ENCODE assay signal across 8 cellular contexts in the genomic region with DNA sequence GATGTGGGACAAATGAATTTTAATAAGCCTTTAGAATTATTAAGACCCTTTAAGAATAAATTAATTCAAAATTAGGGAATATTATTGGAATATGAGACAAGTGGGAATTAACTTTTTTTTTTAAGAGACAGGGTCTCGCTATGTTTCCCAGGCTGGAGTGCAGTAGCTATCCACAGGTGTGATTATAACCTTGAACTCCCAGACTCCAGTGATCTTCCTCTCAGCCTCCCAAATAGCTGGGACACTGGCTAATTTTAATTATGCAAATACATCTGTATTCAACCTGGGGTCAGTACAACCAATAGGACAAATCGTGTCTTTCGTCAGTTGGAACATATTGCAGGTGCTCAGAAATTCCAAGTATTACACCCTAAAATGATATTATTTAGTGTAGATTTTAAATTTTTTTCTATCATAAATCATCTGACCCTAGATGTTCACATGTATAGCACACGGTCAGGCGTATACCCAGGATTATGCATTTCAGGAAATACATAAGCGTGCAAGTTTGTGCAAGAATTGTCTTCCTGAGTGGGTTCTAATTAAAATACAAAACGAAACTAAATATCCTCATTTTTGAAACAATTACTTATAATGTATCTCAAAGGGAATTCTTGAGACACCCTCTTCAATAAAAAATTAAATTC. TPM values are rescaled to one million over a fixed set of nuclear protein-coding genes. Genes with fewer than 3 reads are reported as not detected.
DNase-seq lines count a peak whose midpoint lies in the region; ATAC-seq and TF ChIP-seq lines count a peak whose summit lies in the region.

No MANE protein-coding gene starts in this region.

- H2AFZ ChIP-seq in DND-41 (ENCODE audit: low read depth, low read length) = peak overlapping the region; percentile 69; the same call in 1 of the 2 replicates
- no peak overlapping the region for H2AFZ ChIP-seq in osteoblast (ENCODE audit: low read length)

- H3K27me3 ChIP-seq in DND-41 (ENCODE audit: insufficient read depth, low read length, poor library complexity) (no peaks in the 10 kb centered on the region), duodenal mucosa (ENCODE audit: control insufficient read depth in 1 of 2, insufficient read depth in 2 of 2, low read length in 2 of 2) (no peaks in the 10 kb centered on the region), osteoblast (ENCODE audit: insufficient read depth, low read length) (no peaks in the 10 kb centered on the region)

- ATAC-seq in DND-41 (ENCODE audit: insufficient read depth, low read depth) = no peak
- no peak for ATAC-seq in HG02870 (IDR thresholded peaks at IDR 0.05; ENCODE audit: unreplicated experiment)
- no peak for ATAC-seq in activated CD4-positive, CD25-positive, alpha-beta regulatory T cell treated with anti-CD3 and anti-CD28 coated beads, Interleukin-2, amount 50 U/mL, for 24 hours

- TF ChIP-seq CTCF in DND-41 (IDR thresholded peaks at IDR 0.05; ENCODE audit: borderline replicate concordance, extremely low read depth, low read length, poor library complexity, severe bottlenecking) (no peak), NB4 (IDR thresholded peaks at IDR 0.05; ENCODE audit: low read depth, low read length) (no peak), osteoblast (IDR thresholded peaks at IDR 0.05; ENCODE audit: extremely low read depth, low read depth, low read length) (no peak), GM20000 (IDR thresholded peaks at IDR 0.05; ENCODE audit: extremely low read depth, missing control alignments) (no peak)

- H3K79me2 ChIP-seq in DND-41 (ENCODE audit: insufficient read depth, low read length) = peaks cover 63% of the 10 kb centered on the region
- peaks cover 58% of the 10 kb centered on the region for H3K79me2 ChIP-seq in osteoblast (ENCODE audit: insufficient read depth, low read length)

- peak overlapping the region; percentile 69 to 95 for H3K4me3 ChIP-seq in DND-41 (ENCODE audit: low read depth in 1 of 2, low read length in 2 of 2)
- H3K4me3 ChIP-seq in NB4 (ENCODE audit: low read depth, low read length) = peak overlapping the region; percentile 94
- H3K4me3 ChIP-seq in duodenal mucosa (ENCODE audit: low read depth in 1 of 2, low read length in 2 of 2) = peak overlapping the region; percentile 85 to 89
- peak overlapping the region; percentile 93 for H3K4me3 ChIP-seq in osteoblast (ENCODE audit: insufficient read depth, low read length)

- H3K4me1 ChIP-seq in DND-41 (ENCODE audit: insufficient read depth, low read length) (peaks cover 42% of the 10 kb centered on the region), duodenal mucosa (ENCODE audit: control insufficient read depth in 1 of 2, insufficient read depth in 2 of 2, low read length in 2 of 2) (peaks cover 13 to 21% of the 10 kb centered on the region in 2 donors), osteoblast (ENCODE audit: insufficient read depth, low read length) (peaks cover 12% of the 10 kb centered on the region)

- H3K36me3 ChIP-seq in DND-41 (ENCODE audit: insufficient read depth, low read length) (peaks cover 12% of the 10 kb centered on the region), duodenal mucosa (ENCODE audit: control insufficient read depth in 1 of 2, insufficient read depth in 2 of 2, low read length in 2 of 2) (peaks cover 0 to 3% of the 10 kb centered on the region in 2 donors), osteoblast (ENCODE audit: insufficient read depth, low read length) (no peaks in the 10 kb centered on the region)

- H3K9me3 ChIP-seq in DND-41 (ENCODE audit: insufficient read depth, low read length, severe bottlenecking) (peaks cover 4% of the 10 kb centered on the region), duodenal mucosa (ENCODE audit: control insufficient read depth in 1 of 2, low read length in 2 of 2) (peaks cover 0 to 6% of the 10 kb centered on the region in 2 donors), osteoblast (ENCODE audit: low read depth, low read length) (peaks cover 3% of the 10 kb centered on the region)

- H3K9ac ChIP-seq in DND-41 (ENCODE audit: low read depth, low read length) = peak overlapping the region; percentile 91
- H3K9ac ChIP-seq in duodenal mucosa (ENCODE audit: low read depth in 1 of 2, low read length in 2 of 2) = peak overlapping the region; percentile 74 to 87

- H4K20me1 ChIP-seq in DND-41 (ENCODE audit: insufficient read depth, low read length) (peaks cover 41% of the 10 kb centered on the region), osteoblast (ENCODE audit: insufficient read depth, low read length) (peaks cover 15% of the 10 kb centered on the region)

- TF ChIP-seq POLR2A in NB4 (IDR thresholded peaks at IDR 0.05; ENCODE audit: extremely low read depth, insufficient read length) = no peak

- peak overlapping the region; percentile 90 for H3K27ac ChIP-seq in DND-41 (ENCODE audit: low read length)
- no peak overlapping the region for H3K27ac ChIP-seq in duodenal mucosa (ENCODE audit: low read depth, low read length)
- H3K27ac ChIP-seq in osteoblast (ENCODE audit: low read depth, low read length) = peak overlapping the region; percentile 71

- no peak for DNase-seq in DND-41
- peak; percentile 40 for DNase-seq in NB4 (ENCODE audit: low read depth)
- DNase-seq in osteoblast (ENCODE audit: insufficient read length, low spot score, missing footprints) = no peak
- DNase-seq in COLO829 (ENCODE audit: low spot score) = no peak
- DNase-seq in GM20000 (ENCODE audit: low spot score) = no peak

- H3K4me2 ChIP-seq in DND-41 (ENCODE audit: insufficient read depth, low read length) (peak overlapping the region; percentile 67), osteoblast (ENCODE audit: insufficient read depth, low read length) (peak overlapping the region; percentile 88)

RNA-seq across cellular contexts. Expression of a gene that starts 1.2 kb away (rescaled TPM):
- 24.2 and 25.0 TPM in 2 replicates for total RNA-seq in osteoblast

RNA-seq across cellular contexts. Expression of a gene that starts 47.8 kb away (rescaled TPM):
- 6.5 and 10.3 TPM in 2 replicates for total RNA-seq in osteoblast
